ENCODE assay signal across 22 cellular contexts in genomic region chr15:38509152-38509551, GRCh38. TPM values are rescaled to one million over a fixed set of nuclear protein-coding genes. Genes with fewer than 3 reads are reported as not detected.
DNase-seq lines count a peak whose midpoint lies in the region; ATAC-seq lines count a peak whose summit lies in the region.
"Had no signal": no experiment of that assay in that cellular context is flagged by ENCODE, and none has a peak within 500 bp of the region (broad histone marks: within the 10 kb centered on the region; RNA-seq: fewer than 3 reads in every experiment).

No MANE protein-coding gene starts in this region.

- no peaks in the 10 kb centered on the region for H3K27me3 Mint-ChIP-seq in stimulated activated naive CD8-positive, alpha-beta T cell treated with anti-CD3 and anti-CD28 coated beads, Interleukin-15, Interleukin-2, amounts not matched to agents 100 ng/mL and 50 ng/mL, for 24 hours
- H3K27me3 Mint-ChIP-seq in activated CD4-positive, alpha-beta memory T cell treated with anti-CD3 and anti-CD28 coated beads, Interleukin-2, amount 10 ng/mL, durations not matched to agents 7 days and 5 days, result no peaks in the 10 kb centered on the region
- H3K27me3 Mint-ChIP-seq: stimulated activated naive B cell treated with anti-CD40 and anti-IgM and Interleukin-4, amounts not matched to agents 10 μg/mL and 1 μg/mL and 100 μg/mL, for 72 hours had no signal

- H3K9me3 Mint-ChIP-seq in stimulated activated naive CD8-positive, alpha-beta T cell treated with anti-CD3 and anti-CD28 coated beads, Interleukin-15, Interleukin-2, amounts not matched to agents 100 ng/mL and 50 ng/mL, for 24 hours, result no peaks in the 10 kb centered on the region
- H3K9me3 Mint-ChIP-seq in activated CD4-positive, alpha-beta memory T cell treated with anti-CD3 and anti-CD28 coated beads, Interleukin-2, amount 10 ng/mL, durations not matched to agents 7 days and 5 days, result no peaks in the 10 kb centered on the region
- H3K9me3 Mint-ChIP-seq: stimulated activated naive B cell treated with anti-CD40 and anti-IgM and Interleukin-4, amounts not matched to agents 10 μg/mL and 1 μg/mL and 100 μg/mL, for 72 hours had no signal

- H3K36me3 Mint-ChIP-seq in stimulated activated naive CD8-positive, alpha-beta T cell treated with anti-CD3 and anti-CD28 coated beads, Interleukin-15, Interleukin-2, amounts not matched to agents 100 ng/mL and 50 ng/mL, for 24 hours (ENCODE audit: low read depth), result peaks cover 78% of the 10 kb centered on the region
- peaks cover 94% of the 10 kb centered on the region for H3K36me3 Mint-ChIP-seq in activated CD4-positive, alpha-beta memory T cell treated with anti-CD3 and anti-CD28 coated beads, Interleukin-2, amount 10 ng/mL, durations not matched to agents 7 days and 5 days (ENCODE audit: low read depth)

- H3K4me3 Mint-ChIP-seq in stimulated activated naive CD8-positive, alpha-beta T cell treated with anti-CD3 and anti-CD28 coated beads, Interleukin-15, Interleukin-2, amounts not matched to agents 100 ng/mL and 50 ng/mL, for 24 hours, result no peak overlapping the region
- H3K4me3 Mint-ChIP-seq in activated CD4-positive, alpha-beta memory T cell treated with anti-CD3 and anti-CD28 coated beads, Interleukin-2, amount 10 ng/mL, durations not matched to agents 7 days and 5 days, result no peak overlapping the region
- H3K4me3 Mint-ChIP-seq: stimulated activated naive B cell treated with anti-CD40 and anti-IgM and Interleukin-4, amounts not matched to agents 10 μg/mL and 1 μg/mL and 100 μg/mL, for 72 hours had no signal

- H3K27ac Mint-ChIP-seq in stimulated activated naive CD8-positive, alpha-beta T cell treated with anti-CD3 and anti-CD28 coated beads, Interleukin-15, Interleukin-2, amounts not matched to agents 100 ng/mL and 50 ng/mL, for 24 hours, result peak overlapping the region; percentile 70
- H3K27ac Mint-ChIP-seq in activated CD4-positive, alpha-beta memory T cell treated with anti-CD3 and anti-CD28 coated beads, Interleukin-2, amount 10 ng/mL, durations not matched to agents 7 days and 5 days, result peak overlapping the region; percentile 76
- H3K27ac Mint-ChIP-seq: stimulated activated naive B cell treated with anti-CD40 and anti-IgM and Interleukin-4, amounts not matched to agents 10 μg/mL and 1 μg/mL and 100 μg/mL, for 72 hours had no signal

- peaks cover 42% of the 10 kb centered on the region for H3K4me1 Mint-ChIP-seq in stimulated activated naive CD8-positive, alpha-beta T cell treated with anti-CD3 and anti-CD28 coated beads, Interleukin-15, Interleukin-2, amounts not matched to agents 100 ng/mL and 50 ng/mL, for 24 hours (ENCODE audit: low read depth)
- peaks cover 51% of the 10 kb centered on the region for H3K4me1 Mint-ChIP-seq in activated CD4-positive, alpha-beta memory T cell treated with anti-CD3 and anti-CD28 coated beads, Interleukin-2, amount 10 ng/mL, durations not matched to agents 7 days and 5 days

- no peak for DNase-seq in stimulated activated naive CD8-positive, alpha-beta T cell treated with anti-CD3 and anti-CD28 coated beads, Interleukin-15, Interleukin-2, amounts not matched to agents 100 U/mL and 50 U/mL, for 24 hours
- DNase-seq in activated CD4-positive, alpha-beta memory T cell treated with anti-CD3 and anti-CD28 coated beads, Interleukin-2, amount 10 ng/mL, durations not matched to agents 7 days and 5 days, result no peak
- DNase-seq in dedifferentiated amniotic fluid mesenchymal stem cell (ENCODE audit: extremely low spot score) (peak; percentile 20), UCSD-AML1 (lab: John Stamatoyannopoulos, UW; ENCODE audit: unreplicated experiment) (no peak), midbrain (lab: John Stamatoyannopoulos, UW) (no peak)
- DNase-seq: activated effector memory CD4-positive, alpha-beta T cell treated with Interleukin-2 at 50 U/mL for 16 hours; aorta; DMS79; foreskin keratinocyte; KBM-7; left ventricle myocardium superior; MM.1S; NCI-H1417 treated with DMSO at 0.1 percent for 48 hours; NCI-H2107; NCI-H510A; SJCRH30; small intestine; stimulated activated naive B cell treated with anti-CD40 and anti-IgM and Interleukin-4, amounts not matched to agents 10 μg/mL and 1 μg/mL and 100 μg/mL, for 72 hours; thyroid gland had no signal

- no peak for ATAC-seq in stimulated activated naive CD8-positive, alpha-beta T cell treated with anti-CD3 and anti-CD28 coated beads, Interleukin-15, Interleukin-2, amounts not matched to agents 100 U/mL and 50 U/mL, for 24 hours
- no peak for ATAC-seq in GM19452 (IDR thresholded peaks at IDR 0.05; ENCODE audit: unreplicated experiment)
- ATAC-seq in HG03108 (IDR thresholded peaks at IDR 0.05; ENCODE audit: unreplicated experiment), result no peak
- ATAC-seq: foreskin keratinocyte; left ventricle myocardium superior; stimulated activated naive B cell treated with anti-CD40 and anti-IgM and Interleukin-4, amounts not matched to agents 10 μg/mL and 1 μg/mL and 100 μg/mL, for 72 hours had no signal

- POLR2A ChIA-PET in activated CD4-positive, alpha-beta memory T cell treated with anti-CD3 and anti-CD28 coated beads, Interleukin-2, amount 10 ng/mL, durations not matched to agents 7 days and 5 days (lab: Charles Lee), result interaction anchor here (1.0 to 3.0 kb wide), 2 partner anchors 11 to 12 kb away, joined by 3 to 16 read pairs; no protein-coding TSS in a partner anchor

- CTCF ChIA-PET in activated CD4-positive, alpha-beta memory T cell treated with anti-CD3 and anti-CD28 coated beads, Interleukin-2, amount 10 ng/mL, durations not matched to agents 7 days and 5 days (lab: Charles Lee), result interaction anchor here (2.4 to 2.8 kb wide), 3 partner anchors 55 to 181 kb away, joined by 7 to 12 read pairs (median 8); partner anchors contain the start of gene RASGRP1

RNA-seq across cellular contexts. Expression of gene FAM98B, which starts 55.2 kb away (rescaled TPM):
- 10 to 100 TPM; 33.2 to 35.3 TPM for total RNA-seq in activated CD4-positive, alpha-beta memory T cell treated with anti-CD3 and anti-CD28 coated beads, Interleukin-2, amount 10 ng/mL, durations not matched to agents 7 days and 5 days

RNA-seq across cellular contexts. Expression of gene RASGRP1, which starts 55.5 kb away (rescaled TPM):
- total RNA-seq in activated CD4-positive, alpha-beta memory T cell treated with anti-CD3 and anti-CD28 coated beads, Interleukin-2, amount 10 ng/mL, durations not matched to agents 7 days and 5 days, result 100 to 1,000 TPM; 200 to 208 TPM
- total RNA-seq: foreskin keratinocyte had no signal
